Comparison of ENCODE assay signal across 1 cellular context in the genomic region with DNA sequence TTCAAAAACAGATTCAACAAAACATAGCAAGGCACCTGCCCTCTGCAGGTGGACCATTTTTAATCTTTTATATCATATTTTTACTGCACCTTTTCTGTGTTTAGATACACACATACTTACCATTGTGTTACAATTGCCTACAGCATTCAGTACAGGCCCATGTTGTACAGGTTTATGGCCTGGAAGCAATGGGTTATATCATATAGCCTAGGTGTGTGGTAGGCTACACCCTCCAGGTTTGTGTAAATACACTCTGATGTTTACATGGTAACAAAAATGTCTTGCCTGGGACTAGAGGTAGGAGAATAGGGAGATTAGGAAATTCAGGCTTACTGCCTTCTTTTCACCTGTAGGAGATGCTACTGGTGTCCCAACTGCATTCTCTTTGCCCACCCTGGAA.
TF ChIP-seq lines count a peak whose summit lies in the region.

No MANE protein-coding gene starts in this region.

TF ChIP-seq in WTC11, 78 proteins besides CTCF, POLR2A, EP300 and RAD21 (continued from another document):
- TF ChIP-seq, protein P1, sequence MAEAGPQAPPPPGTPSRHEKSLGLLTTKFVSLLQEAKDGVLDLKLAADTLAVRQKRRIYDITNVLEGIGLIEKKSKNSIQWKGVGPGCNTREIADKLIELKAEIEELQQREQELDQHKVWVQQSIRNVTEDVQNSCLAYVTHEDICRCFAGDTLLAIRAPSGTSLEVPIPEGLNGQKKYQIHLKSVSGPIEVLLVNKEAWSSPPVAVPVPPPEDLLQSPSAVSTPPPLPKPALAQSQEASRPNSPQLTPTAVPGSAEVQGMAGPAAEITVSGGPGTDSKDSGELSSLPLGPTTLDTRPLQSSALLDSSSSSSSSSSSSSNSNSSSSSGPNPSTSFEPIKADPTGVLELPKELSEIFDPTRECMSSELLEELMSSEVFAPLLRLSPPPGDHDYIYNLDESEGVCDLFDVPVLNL (CRISPR knock-in tag; IDR thresholded peaks at IDR 0.05; ENCODE audit: borderline replicate concordance, low read depth) = no peak
- TF ChIP-seq CREB1 (CRISPR knock-in tag; IDR thresholded peaks at IDR 0.05) (no peak), MXD4 (CRISPR knock-in tag; IDR thresholded peaks at IDR 0.05; ENCODE audit: borderline replicate concordance) (no peak), TCF7 (CRISPR knock-in tag; IDR thresholded peaks at IDR 0.05; ENCODE audit: low read depth) (no peak), MYBL2 (CRISPR knock-in tag; IDR thresholded peaks at IDR 0.05) (no peak)
- TF ChIP-seq, protein P2, sequence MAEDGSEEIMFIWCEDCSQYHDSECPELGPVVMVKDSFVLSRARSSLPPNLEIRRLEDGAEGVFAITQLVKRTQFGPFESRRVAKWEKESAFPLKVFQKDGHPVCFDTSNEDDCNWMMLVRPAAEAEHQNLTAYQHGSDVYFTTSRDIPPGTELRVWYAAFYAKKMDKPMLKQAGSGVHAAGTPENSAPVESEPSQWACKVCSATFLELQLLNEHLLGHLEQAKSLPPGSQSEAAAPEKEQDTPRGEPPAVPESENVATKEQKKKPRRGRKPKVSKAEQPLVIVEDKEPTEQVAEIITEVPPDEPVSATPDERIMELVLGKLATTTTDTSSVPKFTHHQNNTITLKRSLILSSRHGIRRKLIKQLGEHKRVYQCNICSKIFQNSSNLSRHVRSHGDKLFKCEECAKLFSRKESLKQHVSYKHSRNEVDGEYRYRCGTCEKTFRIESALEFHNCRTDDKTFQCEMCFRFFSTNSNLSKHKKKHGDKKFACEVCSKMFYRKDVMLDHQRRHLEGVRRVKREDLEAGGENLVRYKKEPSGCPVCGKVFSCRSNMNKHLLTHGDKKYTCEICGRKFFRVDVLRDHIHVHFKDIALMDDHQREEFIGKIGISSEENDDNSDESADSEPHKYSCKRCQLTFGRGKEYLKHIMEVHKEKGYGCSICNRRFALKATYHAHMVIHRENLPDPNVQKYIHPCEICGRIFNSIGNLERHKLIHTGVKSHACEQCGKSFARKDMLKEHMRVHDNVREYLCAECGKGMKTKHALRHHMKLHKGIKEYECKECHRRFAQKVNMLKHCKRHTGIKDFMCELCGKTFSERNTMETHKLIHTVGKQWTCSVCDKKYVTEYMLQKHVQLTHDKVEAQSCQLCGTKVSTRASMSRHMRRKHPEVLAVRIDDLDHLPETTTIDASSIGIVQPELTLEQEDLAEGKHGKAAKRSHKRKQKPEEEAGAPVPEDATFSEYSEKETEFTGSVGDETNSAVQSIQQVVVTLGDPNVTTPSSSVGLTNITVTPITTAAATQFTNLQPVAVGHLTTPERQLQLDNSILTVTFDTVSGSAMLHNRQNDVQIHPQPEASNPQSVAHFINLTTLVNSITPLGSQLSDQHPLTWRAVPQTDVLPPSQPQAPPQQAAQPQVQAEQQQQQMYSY (CRISPR knock-in tag; IDR thresholded peaks at IDR 0.05) = no peak
